Comparison of ENCODE assay signal across 20 cellular contexts in the genomic region with DNA sequence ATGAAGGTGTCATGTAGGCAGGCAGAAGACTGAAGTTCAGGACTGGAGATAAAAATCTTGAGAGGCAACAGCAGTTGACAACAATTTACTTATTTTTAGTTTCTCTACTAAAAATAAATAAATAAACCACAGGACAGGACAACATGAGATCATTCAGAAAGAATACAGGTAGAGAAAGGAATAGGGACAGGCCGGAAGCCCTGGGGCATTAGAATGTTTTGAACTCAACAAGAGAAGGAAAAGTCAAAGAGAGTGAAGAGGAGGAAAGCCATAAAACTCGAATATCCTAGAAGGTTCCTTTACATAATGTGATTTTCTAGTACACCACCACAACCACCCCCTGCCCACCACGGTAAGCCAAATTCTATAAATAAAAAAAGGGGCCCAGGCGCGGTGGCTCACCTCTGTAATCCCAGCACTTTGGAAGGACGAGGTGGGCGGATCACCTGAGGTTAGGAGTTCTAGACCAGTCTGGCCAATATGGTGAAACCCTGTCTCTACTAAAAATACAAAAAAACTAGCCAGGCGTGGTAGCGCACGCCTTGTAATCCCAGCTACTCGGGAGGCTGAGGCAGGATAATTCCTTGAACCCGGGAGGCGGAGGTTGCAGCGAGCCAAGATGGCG. TPM values are rescaled to one million over a fixed set of nuclear protein-coding genes. Genes with fewer than 3 reads are reported as not detected.
A peak's percentile ranks its signal among the peaks of the same experiment; 100 is the strongest.
DNase-seq lines count a peak whose midpoint lies in the region; ATAC-seq, FAIRE-seq and TF ChIP-seq lines count a peak whose summit lies in the region.
"Had no signal": no experiment of that assay in that cellular context is flagged by ENCODE, and none has a peak within 500 bp of the region (broad histone marks: within the 10 kb centered on the region; RNA-seq: fewer than 3 reads in every experiment).

No MANE protein-coding gene starts in this region.

- no peak overlapping the region for H2AFZ ChIP-seq in Loucy (ENCODE audit: low read length)
- no peak overlapping the region for H2AFZ ChIP-seq in GM12878 (ENCODE audit: control insufficient read depth, low read depth, low read length)
- H2AFZ ChIP-seq in trophoblast cell (ENCODE audit: insufficient read depth, low read length, poor library complexity) = no peak overlapping the region

- RAD21 ChIA-PET in GM12878 (lab: Charles Lee; ENCODE audit: unreplicated experiment) = no interaction called here

- no peak overlapping the region for H2AK5ac ChIP-seq in trophoblast cell (ENCODE audit: low read length)

- H3K23ac ChIP-seq in trophoblast cell (ENCODE audit: low read length) = no peak overlapping the region

- H3F3A ChIP-seq in Loucy (ENCODE audit: low read depth) = no peaks in the 10 kb centered on the region

- SMC1A ChIA-PET in GM12878 (lab: Charles Lee; ENCODE audit: uncharacterized antibody, unreplicated experiment) = no interaction called here

- H3K14ac ChIP-seq in trophoblast cell (ENCODE audit: low read length) = no peak overlapping the region

- TF ChIP-seq CTCF in Loucy (conservative IDR thresholded peaks at IDR 0.05; ENCODE audit: low read length) = no peak
- TF ChIP-seq CTCF in GM12878 (IDR thresholded peaks at IDR 0.05 in 2 of 3, conservative IDR thresholded peaks at IDR 0.05 in 1 of 3; ENCODE audit: control insufficient read depth in 2 of 3, extremely low read depth in 1 of 3, insufficient read depth in 1 of 3, low read depth in 3 of 3, low read length in 3 of 3) = no peak
- TF ChIP-seq CTCF in right atrium auricular region (IDR thresholded peaks at IDR 0.05) = no peak

- DNase-seq in activated T-cell treated with anti-CD3 and anti-CD28 coated beads, Interleukin-2, amount 50 U/mL, for 72 hours = no peak
- no peak for DNase-seq in activated T-cell treated with anti-CD3 and anti-CD28 coated beads for 4 hours
- DNase-seq in GM12878 (ENCODE audit: low read depth, low spot score) = no peak
- peak; percentile 77 to 88 for DNase-seq in trophoblast cell
- DNase-seq in right atrium auricular region (ENCODE audit: low spot score) = no peak
- no peak for DNase-seq in stimulated activated CD4-positive, alpha-beta T cell treated with anti-CD3 and anti-CD28 coated beads, Interleukin-4, amount 100 ng/mL, for 1 hour
- no peak for DNase-seq in GM19239 (ENCODE audit: insufficient read length, low spot score)
- DNase-seq: DND-41, GDM1, IMR-90, NCI-H1436 treated with DMSO at 0.1 percent for 48 hours, NCI-H2081, NCI-H510A, NCI-H82 had no signal

- peak overlapping the region; percentile 46 for H3K27ac Mint-ChIP-seq in activated T-cell treated with anti-CD3 and anti-CD28 coated beads, Interleukin-2, amount 50 U/mL, for 72 hours

- ATAC-seq in activated T-cell treated with anti-CD3 and anti-CD28 coated beads, Interleukin-2, amount 50 U/mL, for 72 hours (replicated peaks in 1 of 2) = no peak
- no peak for ATAC-seq in GM12878
- ATAC-seq: Right ventricle myocardium inferior had no signal

- WGBS in GM12878 (ENCODE audit: insufficient coverage, insufficient replicate concordance, low lambda C conversion rate, missing lambda C conversion rate) = 88% methylated on average over 15 of the region's 15 CpGs
- no CpG with 5 or more reads among the region's 15 CpGs for WGBS in trophoblast cell (ENCODE audit: extremely low coverage, insufficient coverage, insufficient read length)

- no peak for TF ChIP-seq EP300 in GM12878 (IDR thresholded peaks at IDR 0.05; ENCODE audit: borderline replicate concordance in 1 of 2, control insufficient read depth in 1 of 2, low read depth in 2 of 2, low read length in 2 of 2)

- H3K27me3 Mint-ChIP-seq in activated T-cell treated with anti-CD3 and anti-CD28 coated beads, Interleukin-2, amount 50 U/mL, for 72 hours (ENCODE audit: low read depth) = no peaks in the 10 kb centered on the region

- H3K4me1 Mint-ChIP-seq in activated T-cell treated with anti-CD3 and anti-CD28 coated beads, Interleukin-2, amount 50 U/mL, for 72 hours (ENCODE audit: low read depth) = peaks cover 27% of the 10 kb centered on the region

- H3K9ac ChIP-seq in Loucy (ENCODE audit: low read depth, low read length, poor library complexity, severe bottlenecking) = no peak overlapping the region
- no peak overlapping the region for H3K9ac ChIP-seq in GM12878 (ENCODE audit: control insufficient read depth, insufficient read depth, low read length)
- H3K9ac ChIP-seq in trophoblast cell (ENCODE audit: low read length) = no peak overlapping the region
- H3K9ac ChIP-seq: BLaER1 had no signal

- peak overlapping the region; percentile 31 for H4K12ac ChIP-seq in trophoblast cell (ENCODE audit: low read depth, low read length)

- no peak overlapping the region for H3K27ac ChIP-seq in GM12878 (ENCODE audit: control insufficient read depth, insufficient read depth)
- H3K27ac ChIP-seq in trophoblast cell (ENCODE audit: low read depth, low read length) = peak overlapping the region; percentile 35
- H3K27ac ChIP-seq in right atrium auricular region = no peak overlapping the region
- H3K27ac ChIP-seq: BLaER1 had no signal

- H4K8ac ChIP-seq in trophoblast cell (ENCODE audit: low read depth, low read length) = no peak overlapping the region

- intact Hi-C loops in GM12878 (cut with micrococcal nuclease; ENCODE audit: unreplicated experiment) = loop anchor here (10.0 kb wide), 1 partner anchor 115 kb away; no protein-coding TSS in a partner anchor

- H3K4me1 ChIP-seq in Loucy (ENCODE audit: insufficient read depth, low read length, poor library complexity, severe bottlenecking) (peaks cover 8% of the 10 kb centered on the region), GM12878 (ENCODE audit: control insufficient read depth, insufficient read depth, low read length) (peaks cover under 1% of the 10 kb centered on the region), trophoblast cell (ENCODE audit: control insufficient read depth in 1 of 2, insufficient read depth in 2 of 2, low read length in 2 of 2) (peaks cover 3% of the 10 kb centered on the region in 2 experiments), right atrium auricular region (peaks cover 0 to 23% of the 10 kb centered on the region in 2 donors)

- BruUV-seq in GM12878 (replicated peaks; lab: Mats Ljungman, UMichigan) = no TSS peak

- H3K27me3 ChIP-seq in Loucy (ENCODE audit: insufficient read depth, low read length, poor library complexity, severe bottlenecking) = no peaks in the 10 kb centered on the region
- H3K27me3 ChIP-seq in GM12878 (replicated peaks in 1 of 2; ENCODE audit: control insufficient read depth in 2 of 2, insufficient read depth in 2 of 2, low read length in 1 of 2) = no peaks in the 10 kb centered on the region
- no peaks in the 10 kb centered on the region for H3K27me3 ChIP-seq in trophoblast cell (ENCODE audit: insufficient read depth, low read length)
- no peaks in the 10 kb centered on the region for H3K27me3 ChIP-seq in right atrium auricular region
- H3K27me3 ChIP-seq: BLaER1 had no signal

- no peaks in the 10 kb centered on the region for H3K9me3 ChIP-seq in Loucy (ENCODE audit: insufficient read depth, low read depth, low read length)
- no peaks in the 10 kb centered on the region; the same call in 2 of the 3 replicates for H3K9me3 ChIP-seq in GM12878 (replicated peaks; ENCODE audit: control insufficient read depth, insufficient read depth, low read length)
- H3K9me3 ChIP-seq in trophoblast cell (ENCODE audit: insufficient read depth, low read depth, low read length) = no peaks in the 10 kb centered on the region
- H3K9me3 ChIP-seq in right atrium auricular region = no peaks in the 10 kb centered on the region

- peak overlapping the region; percentile 86 for H3K4ac ChIP-seq in trophoblast cell (ENCODE audit: low read depth, low read length)

- H3K9me2 ChIP-seq in Loucy (replicated peaks; ENCODE audit: low read depth, low read length) = no peaks in the 10 kb centered on the region

- H3K79me2 ChIP-seq in Loucy (ENCODE audit: insufficient read depth, low read length) (peaks cover 77% of the 10 kb centered on the region), GM12878 (ENCODE audit: control insufficient read depth, insufficient read depth, low read length) (peaks cover 31% of the 10 kb centered on the region), trophoblast cell (ENCODE audit: control insufficient read depth, insufficient read depth, low read length, poor library complexity) (peaks cover 11% of the 10 kb centered on the region)

- no peak overlapping the region for H2BK120ac ChIP-seq in trophoblast cell (ENCODE audit: insufficient read depth, low read length, poor library complexity)

- H3K36me3 ChIP-seq in Loucy (ENCODE audit: insufficient read depth, low read length) (no peaks in the 10 kb centered on the region; the same call in 1 of the 2 replicates), GM12878 (ENCODE audit: control insufficient read depth in 2 of 2, insufficient read depth in 2 of 2, low read length in 1 of 2) (peaks cover 0 to 4% of the 10 kb centered on the region in 2 experiments; a peak in 2 of 4 replicates), trophoblast cell (ENCODE audit: control insufficient read depth in 1 of 2, insufficient read depth in 2 of 2, low read length in 2 of 2) (peaks cover 0 to 2% of the 10 kb centered on the region in 2 experiments), right atrium auricular region (no peaks in the 10 kb centered on the region)

- no peaks in the 10 kb centered on the region for H3K9me3 Mint-ChIP-seq in activated T-cell treated with anti-CD3 and anti-CD28 coated beads, Interleukin-2, amount 50 U/mL, for 72 hours

- H3K4me2 ChIP-seq in Loucy (ENCODE audit: low read depth, low read length, poor library complexity, severe bottlenecking) (peak overlapping the region; percentile 61), GM12878 (ENCODE audit: control insufficient read depth, insufficient read depth) (no peak overlapping the region), trophoblast cell (ENCODE audit: low read length) (no peak overlapping the region)
- H3K4me2 ChIP-seq: BLaER1 had no signal

- POLR2A ChIA-PET in GM12878 (lab: Charles Lee) = no interaction called here

- H3K36me3 Mint-ChIP-seq in activated T-cell treated with anti-CD3 and anti-CD28 coated beads, Interleukin-2, amount 50 U/mL, for 72 hours (ENCODE audit: insufficient read depth in 2 of 2) = peaks cover 3 to 10% of the 10 kb centered on the region in 2 donors

- H3K4me3 ChIP-seq in Loucy (ENCODE audit: low read length, poor library complexity, severe bottlenecking) (peak overlapping the region; percentile 34), GM12878 (no peak overlapping the region), trophoblast cell (ENCODE audit: low read depth, low read length) (no peak overlapping the region), right atrium auricular region (no peak overlapping the region)
- H3K4me3 ChIP-seq: BLaER1 had no signal

- FAIRE-seq in GM12878 (lab: Jason Lieb, UNC) = no peak
- no peak for FAIRE-seq in GM19239 (lab: Jason Lieb, UNC)
- FAIRE-seq: GM12891, GM18507, H54 had no signal

- peaks cover 38% of the 10 kb centered on the region for H4K20me1 ChIP-seq in Loucy (ENCODE audit: insufficient read depth, low read length, poor library complexity, severe bottlenecking)
- H4K20me1 ChIP-seq in GM12878 (ENCODE audit: control insufficient read depth, insufficient read depth) = peaks cover 3% of the 10 kb centered on the region; the same call in 1 of the 2 replicates

- H3K18ac ChIP-seq in trophoblast cell (ENCODE audit: low read length) = peak overlapping the region; percentile 74

- in situ Hi-C loops in GM12878 (cut with MboI) = no loop called here

- peak overlapping the region; percentile 81 for H2BK12ac ChIP-seq in trophoblast cell (ENCODE audit: low read length)

- TF ChIP-seq RAD21 in GM12878 (IDR thresholded peaks at IDR 0.05; ENCODE audit: insufficient read depth, low read depth, low read length) = no peak

- H3K4me3 Mint-ChIP-seq in activated T-cell treated with anti-CD3 and anti-CD28 coated beads, Interleukin-2, amount 50 U/mL, for 72 hours = no peak overlapping the region

- no peak overlapping the region for H2BK5ac ChIP-seq in trophoblast cell (ENCODE audit: low read depth, low read length, poor library complexity)

- TF ChIP-seq POLR2A in GM12878 (IDR thresholded peaks at IDR 0.05; ENCODE audit: low read depth, low read length) = no peak

- H4K91ac ChIP-seq in trophoblast cell (ENCODE audit: low read depth, low read length) = no peak overlapping the region

- peaks cover 8% of the 10 kb centered on the region for H3K79me1 ChIP-seq in trophoblast cell (ENCODE audit: low read length)

- CTCF ChIA-PET in GM12878 (lab: Yijun Ruan, JAX) = no interaction called here

RNA-seq across cellular contexts. Expression of gene PIK3CB, which starts 4.7 kb away (rescaled TPM):
- total RNA-seq in activated T-cell treated with anti-CD3 and anti-CD28 coated beads, Interleukin-2, amount 50 U/mL, for 72 hours = 10 to 100 TPM; 18.8 to 26.3 TPM
- total RNA-seq in GM12878 (2013; cell fraction: nucleolus; rRNA removed) = 32.0 and 34.1 TPM in 2 replicates
- 7.7 and 9.5 TPM in 2 replicates for total RNA-seq in GM12878 (2014; rRNA removed)
- 6.3 and 6.6 TPM in 2 replicates for total RNA-seq in GM12878 (2014; rRNA removed; fragmentation: Illumina TruSeq; extraction: Trizol)
- total RNA-seq in GM12878 (2021) = 13.5 and 18.4 TPM in 2 replicates
- 5.0 TPM for polyA plus RNA-seq in GM12878 (2011; ENCODE audit: low read depth)
- polyA plus RNA-seq in GM12878 (2011; rRNA removed) = 11.6 and 12.9 TPM in 2 replicates
- 4.9 and 8.1 TPM in 2 replicates for polyA plus RNA-seq in GM12878 (2011; cell fraction: cytosol; rRNA removed)
- polyA plus RNA-seq in GM12878 (2011; cell fraction: nucleus; rRNA removed) = 6.2 and 6.4 TPM in 2 replicates
- polyA plus RNA-seq in GM12878 (2012) = 6.3 and 9.5 TPM in 2 replicates
- 17.3 and 22.3 TPM in 2 replicates for polyA plus RNA-seq in GM12878 (2014; fragmentation: Illumina TruSeq; extraction: Trizol)
- polyA plus RNA-seq in GM12878 (2014; fragmentation: Nextera tagmentation; extraction: Ambion mirVana) = 1 to 10 TPM; 5.0 to 5.5 TPM
- 9.3 and 10.5 TPM in 2 replicates for polyA plus RNA-seq in GM12878 (2014; rRNA removed)
- 10 to 100 TPM; 13.5 to 17.0 TPM for polyA plus RNA-seq in GM12878 (2016; fragmentation: Nextera tagmentation; extraction: Ambion mirVana)
- polyA minus RNA-seq in GM12878 (2011; rRNA and poly(A)+ RNA removed) = 11.8 and 12.9 TPM in 2 replicates
- polyA minus RNA-seq in GM12878 (2011; cell fraction: cytosol; rRNA and poly(A)+ RNA removed) = 3.2 and 10.8 TPM in 2 replicates
- polyA minus RNA-seq in GM12878 (2011; cell fraction: nucleus; rRNA and poly(A)+ RNA removed) = 8.0 and 17.4 TPM in 2 replicates
- polyA plus RNA-seq in trophoblast cell (2013) = 27.8 and 28.9 TPM in 2 replicates
- 10 to 100 TPM; 27.7 to 35.0 TPM for total RNA-seq in right atrium auricular region

Comparison
In these comparisons a context has a peak if more than half of its experiments do, and no peak if none do; other contexts are left out.
1. DNase-seq: peak in trophoblast cell (2 of 2); none in activated T-cell treated with anti-CD3 and anti-CD28 coated beads, Interleukin-2, amount 50 U/mL, for 72 hours (0 of 2), activated T-cell treated with anti-CD3 and anti-CD28 coated beads for 4 hours (single experiment), GM12878 (single experiment), right atrium auricular region (single experiment), stimulated activated CD4-positive, alpha-beta T cell treated with anti-CD3 and anti-CD28 coated beads, Interleukin-4, amount 100 ng/mL, for 1 hour (single experiment) and GM19239 (single experiment).